In the genomic region with DNA sequence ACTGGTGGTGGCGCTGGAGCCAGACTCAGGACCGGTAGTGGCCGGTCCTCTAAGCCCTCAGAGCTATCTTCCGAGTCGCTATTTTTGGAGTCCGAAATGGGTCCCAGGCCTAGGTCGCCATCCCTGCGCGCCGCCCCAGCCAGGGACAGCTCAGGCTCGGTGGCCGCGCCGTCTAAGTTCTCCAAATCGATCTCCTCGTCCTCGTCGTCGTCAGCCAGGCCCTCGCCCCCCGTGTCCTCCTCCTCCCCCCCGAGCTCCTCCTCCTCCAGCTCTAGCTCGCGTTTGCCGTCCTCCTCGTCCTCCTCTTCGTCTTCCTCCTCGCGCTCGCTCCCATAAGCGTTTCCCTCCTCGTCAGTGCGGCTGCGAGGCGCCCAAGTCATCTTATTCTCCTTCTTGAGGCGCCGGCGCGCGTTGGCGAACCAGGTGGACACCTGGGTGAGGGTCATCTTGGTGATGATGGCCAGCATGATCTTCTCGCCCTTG, we compare ENCODE assay signal across 8 cellular contexts. TPM values are rescaled to one million over a fixed set of nuclear protein-coding genes. Genes with fewer than 3 reads are reported as not detected.
DNase-seq lines count a peak whose midpoint lies in the region; ATAC-seq and TF ChIP-seq lines count a peak whose summit lies in the region.

No MANE protein-coding gene starts in this region.

- peak overlapping the region; percentile 100 for H3K23ac ChIP-seq in mesendoderm (ENCODE audit: low read length)

- H3K4me3 ChIP-seq in AG09309 (ENCODE audit: control insufficient read depth, low read depth, low read length) = peak overlapping the region; percentile 92
- H3K4me3 ChIP-seq in HL-60 (replicated peaks; ENCODE audit: insufficient read depth, low read length) = peak overlapping the region; percentile 47
- peak overlapping the region; percentile 91 for H3K4me3 ChIP-seq in mesendoderm (ENCODE audit: low read length)

- H3K56ac ChIP-seq in mesendoderm (ENCODE audit: low read length) = peak overlapping the region; percentile 86

- TF ChIP-seq CTCF in AG09309 (IDR thresholded peaks at IDR 0.05; ENCODE audit: control insufficient read depth, insufficient read depth, low read depth, low read length, missing control alignments) (no peak), HL-60 (IDR thresholded peaks at IDR 0.05; ENCODE audit: insufficient read depth, low read length) (no peak), MCF 10A (IDR thresholded peaks at IDR 0.05; ENCODE audit: unreplicated experiment) (no peak)

- H4K5ac ChIP-seq in mesendoderm (ENCODE audit: low read length) = no peak overlapping the region

- no peak overlapping the region for H3K4ac ChIP-seq in mesendoderm (ENCODE audit: low read depth, low read length)

- no peak overlapping the region for H2BK120ac ChIP-seq in mesendoderm (ENCODE audit: low read depth, low read length)

- no CpG with 5 or more reads among the region's 42 CpGs for WGBS in mesendoderm (ENCODE audit: extremely low coverage, insufficient coverage, low lambda C conversion rate)

- peak overlapping the region; percentile 95 for H3K27ac Mint-ChIP-seq in MCF 10A (ENCODE audit: low read depth, unreplicated experiment)

- no peak overlapping the region for H2AK5ac ChIP-seq in mesendoderm (ENCODE audit: low read length)

- H3K27me3 Mint-ChIP-seq in MCF 10A (ENCODE audit: insufficient read depth, unreplicated experiment) = no peaks in the 10 kb centered on the region

- peak overlapping the region; percentile 1 for H3K4me2 ChIP-seq in mesendoderm (ENCODE audit: low read length)

- intact Hi-C loops in MCF 10A (cut with micrococcal nuclease) = loop anchor here (2.0 to 10.0 kb wide), 5 partner anchors 203 to 972 kb away; no protein-coding TSS in a partner anchor

- H3K18ac ChIP-seq in mesendoderm (ENCODE audit: low read length) = peak overlapping the region; percentile 12

- POLR2A ChIA-PET in MCF 10A (lab: Yijun Ruan, JAX) = interaction anchor here (0.8 to 11.8 kb wide), 30 partner anchors 19 to 736 kb away, joined by 3 to 352 read pairs (median 6); a partner anchor contains a TSS

- no peak overlapping the region for H4K8ac ChIP-seq in mesendoderm (ENCODE audit: low read depth, low read length)

- H3K4me1 ChIP-seq in mesendoderm (ENCODE audit: control insufficient read depth, low read depth, low read length) = no peaks in the 10 kb centered on the region

- H2BK15ac ChIP-seq in mesendoderm (replicated peaks; ENCODE audit: low read depth) = no peak overlapping the region

- peaks cover 11% of the 10 kb centered on the region for H3K4me1 Mint-ChIP-seq in MCF 10A (ENCODE audit: insufficient read depth, unreplicated experiment)

- CTCF ChIA-PET in MCF 10A (lab: Yijun Ruan, JAX) = interaction anchor here (0.6 to 1.6 kb wide), 19 partner anchors 14 to 735 kb away, joined by 3 to 7 read pairs (median 3); no protein-coding TSS in a partner anchor

- H2BK5ac ChIP-seq in mesendoderm (ENCODE audit: low read length) = no peak overlapping the region

- no peaks in the 10 kb centered on the region for H3K79me2 ChIP-seq in mesendoderm (ENCODE audit: control insufficient read depth, insufficient read depth, low read length)

- no peaks in the 10 kb centered on the region for H3K9me3 Mint-ChIP-seq in MCF 10A (ENCODE audit: unreplicated experiment)

- peaks cover 59% of the 10 kb centered on the region for H3K36me3 Mint-ChIP-seq in MCF 10A (ENCODE audit: insufficient read depth, unreplicated experiment)

- DNase-seq in AG09309 (ENCODE audit: low read depth) (no peak), HL-60 (ENCODE audit: low read depth in 1 of 2, low spot score in 1 of 2) (peak in 1 of 2 experiments; percentile 22), MCF 10A (ENCODE audit: unreplicated experiment) (peak; percentile 49), mesendoderm (peak; percentile 27), foreskin melanocyte (no peak), hypothalamus (lab: John Stamatoyannopoulos, UW) (no peak), GOT3 (lab: John Stamatoyannopoulos, UW) (no peak)

- H3K9ac ChIP-seq in mesendoderm (ENCODE audit: low read length) = peak overlapping the region; percentile 80

- TSS peak; percentile 14 for BruUV-seq in MCF 10A (replicated peaks; lab: Mats Ljungman, UMichigan)

- no peaks in the 10 kb centered on the region for H3K79me1 ChIP-seq in mesendoderm (ENCODE audit: low read length)

- peaks cover 34% of the 10 kb centered on the region for H3K27me3 ChIP-seq in HL-60 (ENCODE audit: insufficient read depth, poor library complexity, severe bottlenecking)
- peaks cover 47% of the 10 kb centered on the region for H3K27me3 ChIP-seq in mesendoderm (ENCODE audit: insufficient read depth, low read length, poor library complexity)

- H3K27ac ChIP-seq in HL-60 (replicated peaks) (peak overlapping the region; percentile 68), mesendoderm (ENCODE audit: low read depth, low read length) (no peak overlapping the region)

- H3K4me3 Mint-ChIP-seq in MCF 10A (ENCODE audit: unreplicated experiment) = peak overlapping the region; percentile 94

- no peak for ATAC-seq in HG03159 (IDR thresholded peaks at IDR 0.05; ENCODE audit: unreplicated experiment)

- H3K36me3 ChIP-seq in mesendoderm (ENCODE audit: control insufficient read depth, insufficient read depth, low read length) = no peaks in the 10 kb centered on the region

RNA-seq across cellular contexts. Expression of a gene that starts 1.6 kb away (rescaled TPM):
- 15.7 and 17.6 TPM in 2 replicates for total RNA-seq in MCF 10A (2022)
- polyA plus RNA-seq in mesendoderm (2013, experiment 1 of 2) = 1.6 TPM
- polyA plus RNA-seq in mesendoderm (2013, experiment 2 of 2) = 2.3 TPM

Comparison
In these comparisons a context has a peak if more than half of its experiments do, and no peak if none do; other contexts are left out.
1. DNase-seq: peak in MCF 10A (single experiment) and mesendoderm (single experiment); none in AG09309 (single experiment), foreskin melanocyte (single experiment), hypothalamus (0 of 51) and GOT3 (single experiment).
2. Peak in every context shown above with its lines, with median percentiles within 50 percentile points of each other: H3K4me3 ChIP-seq.